ENCODE assay signal across 1 cellular context in the genomic region with DNA sequence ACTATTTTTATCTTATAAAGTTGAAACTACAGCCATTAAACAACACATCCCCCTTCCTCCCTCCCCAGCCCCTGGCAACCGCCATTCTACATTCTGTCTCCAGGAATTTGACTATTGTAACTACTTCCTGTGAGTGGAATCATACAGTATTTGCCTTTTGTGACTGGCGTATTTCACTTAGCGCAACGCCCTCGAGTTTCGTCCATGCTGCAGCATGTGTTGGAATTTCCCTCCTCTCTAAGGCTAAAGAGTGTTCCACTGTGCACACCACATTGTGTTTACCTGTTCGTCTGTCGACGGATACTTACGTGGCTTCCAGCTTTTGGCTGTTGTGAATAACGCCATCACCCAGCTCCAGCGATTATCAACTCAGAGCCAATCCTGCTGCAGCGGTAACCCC.
TF ChIP-seq lines count a peak whose summit lies in the region.

No MANE protein-coding gene starts in this region.

TF ChIP-seq in GM23338, 12 proteins besides CTCF, POLR2A, EP300 and RAD21:
- TF ChIP-seq, protein P1, sequence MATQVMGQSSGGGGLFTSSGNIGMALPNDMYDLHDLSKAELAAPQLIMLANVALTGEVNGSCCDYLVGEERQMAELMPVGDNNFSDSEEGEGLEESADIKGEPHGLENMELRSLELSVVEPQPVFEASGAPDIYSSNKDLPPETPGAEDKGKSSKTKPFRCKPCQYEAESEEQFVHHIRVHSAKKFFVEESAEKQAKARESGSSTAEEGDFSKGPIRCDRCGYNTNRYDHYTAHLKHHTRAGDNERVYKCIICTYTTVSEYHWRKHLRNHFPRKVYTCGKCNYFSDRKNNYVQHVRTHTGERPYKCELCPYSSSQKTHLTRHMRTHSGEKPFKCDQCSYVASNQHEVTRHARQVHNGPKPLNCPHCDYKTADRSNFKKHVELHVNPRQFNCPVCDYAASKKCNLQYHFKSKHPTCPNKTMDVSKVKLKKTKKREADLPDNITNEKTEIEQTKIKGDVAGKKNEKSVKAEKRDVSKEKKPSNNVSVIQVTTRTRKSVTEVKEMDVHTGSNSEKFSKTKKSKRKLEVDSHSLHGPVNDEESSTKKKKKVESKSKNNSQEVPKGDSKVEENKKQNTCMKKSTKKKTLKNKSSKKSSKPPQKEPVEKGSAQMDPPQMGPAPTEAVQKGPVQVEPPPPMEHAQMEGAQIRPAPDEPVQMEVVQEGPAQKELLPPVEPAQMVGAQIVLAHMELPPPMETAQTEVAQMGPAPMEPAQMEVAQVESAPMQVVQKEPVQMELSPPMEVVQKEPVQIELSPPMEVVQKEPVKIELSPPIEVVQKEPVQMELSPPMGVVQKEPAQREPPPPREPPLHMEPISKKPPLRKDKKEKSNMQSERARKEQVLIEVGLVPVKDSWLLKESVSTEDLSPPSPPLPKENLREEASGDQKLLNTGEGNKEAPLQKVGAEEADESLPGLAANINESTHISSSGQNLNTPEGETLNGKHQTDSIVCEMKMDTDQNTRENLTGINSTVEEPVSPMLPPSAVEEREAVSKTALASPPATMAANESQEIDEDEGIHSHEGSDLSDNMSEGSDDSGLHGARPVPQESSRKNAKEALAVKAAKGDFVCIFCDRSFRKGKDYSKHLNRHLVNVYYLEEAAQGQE (IDR thresholded peaks at IDR 0.05; ENCODE audit: unreplicated experiment), result no peak
- TF ChIP-seq EZH2 (IDR thresholded peaks at IDR 0.05; ENCODE audit: low read depth, unreplicated experiment) (no peak), POLR2AphosphoS5 (IDR thresholded peaks at IDR 0.05; ENCODE audit: low read depth) (no peak), STAT1 (IDR thresholded peaks at IDR 0.05; ENCODE audit: unreplicated experiment) (no peak), ZNF331 (CRISPR knock-in tag; IDR thresholded peaks at IDR 0.05; ENCODE audit: low read depth) (no peak), JUNB (IDR thresholded peaks at IDR 0.05; ENCODE audit: unreplicated experiment) (no peak), EZH2phosphoT487 (IDR thresholded peaks at IDR 0.05; ENCODE audit: unreplicated experiment) (no peak), CREB1 (CRISPR knock-in tag; IDR thresholded peaks at IDR 0.05; ENCODE audit: low read depth) (no peak), NANOG (IDR thresholded peaks at IDR 0.05; ENCODE audit: borderline replicate concordance) (no peak), ZNF114 (CRISPR knock-in tag; IDR thresholded peaks at IDR 0.05) (no peak)
- TF ChIP-seq, protein P2, sequence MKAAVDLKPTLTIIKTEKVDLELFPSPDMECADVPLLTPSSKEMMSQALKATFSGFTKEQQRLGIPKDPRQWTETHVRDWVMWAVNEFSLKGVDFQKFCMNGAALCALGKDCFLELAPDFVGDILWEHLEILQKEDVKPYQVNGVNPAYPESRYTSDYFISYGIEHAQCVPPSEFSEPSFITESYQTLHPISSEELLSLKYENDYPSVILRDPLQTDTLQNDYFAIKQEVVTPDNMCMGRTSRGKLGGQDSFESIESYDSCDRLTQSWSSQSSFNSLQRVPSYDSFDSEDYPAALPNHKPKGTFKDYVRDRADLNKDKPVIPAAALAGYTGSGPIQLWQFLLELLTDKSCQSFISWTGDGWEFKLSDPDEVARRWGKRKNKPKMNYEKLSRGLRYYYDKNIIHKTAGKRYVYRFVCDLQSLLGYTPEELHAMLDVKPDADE (IDR thresholded peaks at IDR 0.05), result no peak
- TF ChIP-seq, protein P3, sequence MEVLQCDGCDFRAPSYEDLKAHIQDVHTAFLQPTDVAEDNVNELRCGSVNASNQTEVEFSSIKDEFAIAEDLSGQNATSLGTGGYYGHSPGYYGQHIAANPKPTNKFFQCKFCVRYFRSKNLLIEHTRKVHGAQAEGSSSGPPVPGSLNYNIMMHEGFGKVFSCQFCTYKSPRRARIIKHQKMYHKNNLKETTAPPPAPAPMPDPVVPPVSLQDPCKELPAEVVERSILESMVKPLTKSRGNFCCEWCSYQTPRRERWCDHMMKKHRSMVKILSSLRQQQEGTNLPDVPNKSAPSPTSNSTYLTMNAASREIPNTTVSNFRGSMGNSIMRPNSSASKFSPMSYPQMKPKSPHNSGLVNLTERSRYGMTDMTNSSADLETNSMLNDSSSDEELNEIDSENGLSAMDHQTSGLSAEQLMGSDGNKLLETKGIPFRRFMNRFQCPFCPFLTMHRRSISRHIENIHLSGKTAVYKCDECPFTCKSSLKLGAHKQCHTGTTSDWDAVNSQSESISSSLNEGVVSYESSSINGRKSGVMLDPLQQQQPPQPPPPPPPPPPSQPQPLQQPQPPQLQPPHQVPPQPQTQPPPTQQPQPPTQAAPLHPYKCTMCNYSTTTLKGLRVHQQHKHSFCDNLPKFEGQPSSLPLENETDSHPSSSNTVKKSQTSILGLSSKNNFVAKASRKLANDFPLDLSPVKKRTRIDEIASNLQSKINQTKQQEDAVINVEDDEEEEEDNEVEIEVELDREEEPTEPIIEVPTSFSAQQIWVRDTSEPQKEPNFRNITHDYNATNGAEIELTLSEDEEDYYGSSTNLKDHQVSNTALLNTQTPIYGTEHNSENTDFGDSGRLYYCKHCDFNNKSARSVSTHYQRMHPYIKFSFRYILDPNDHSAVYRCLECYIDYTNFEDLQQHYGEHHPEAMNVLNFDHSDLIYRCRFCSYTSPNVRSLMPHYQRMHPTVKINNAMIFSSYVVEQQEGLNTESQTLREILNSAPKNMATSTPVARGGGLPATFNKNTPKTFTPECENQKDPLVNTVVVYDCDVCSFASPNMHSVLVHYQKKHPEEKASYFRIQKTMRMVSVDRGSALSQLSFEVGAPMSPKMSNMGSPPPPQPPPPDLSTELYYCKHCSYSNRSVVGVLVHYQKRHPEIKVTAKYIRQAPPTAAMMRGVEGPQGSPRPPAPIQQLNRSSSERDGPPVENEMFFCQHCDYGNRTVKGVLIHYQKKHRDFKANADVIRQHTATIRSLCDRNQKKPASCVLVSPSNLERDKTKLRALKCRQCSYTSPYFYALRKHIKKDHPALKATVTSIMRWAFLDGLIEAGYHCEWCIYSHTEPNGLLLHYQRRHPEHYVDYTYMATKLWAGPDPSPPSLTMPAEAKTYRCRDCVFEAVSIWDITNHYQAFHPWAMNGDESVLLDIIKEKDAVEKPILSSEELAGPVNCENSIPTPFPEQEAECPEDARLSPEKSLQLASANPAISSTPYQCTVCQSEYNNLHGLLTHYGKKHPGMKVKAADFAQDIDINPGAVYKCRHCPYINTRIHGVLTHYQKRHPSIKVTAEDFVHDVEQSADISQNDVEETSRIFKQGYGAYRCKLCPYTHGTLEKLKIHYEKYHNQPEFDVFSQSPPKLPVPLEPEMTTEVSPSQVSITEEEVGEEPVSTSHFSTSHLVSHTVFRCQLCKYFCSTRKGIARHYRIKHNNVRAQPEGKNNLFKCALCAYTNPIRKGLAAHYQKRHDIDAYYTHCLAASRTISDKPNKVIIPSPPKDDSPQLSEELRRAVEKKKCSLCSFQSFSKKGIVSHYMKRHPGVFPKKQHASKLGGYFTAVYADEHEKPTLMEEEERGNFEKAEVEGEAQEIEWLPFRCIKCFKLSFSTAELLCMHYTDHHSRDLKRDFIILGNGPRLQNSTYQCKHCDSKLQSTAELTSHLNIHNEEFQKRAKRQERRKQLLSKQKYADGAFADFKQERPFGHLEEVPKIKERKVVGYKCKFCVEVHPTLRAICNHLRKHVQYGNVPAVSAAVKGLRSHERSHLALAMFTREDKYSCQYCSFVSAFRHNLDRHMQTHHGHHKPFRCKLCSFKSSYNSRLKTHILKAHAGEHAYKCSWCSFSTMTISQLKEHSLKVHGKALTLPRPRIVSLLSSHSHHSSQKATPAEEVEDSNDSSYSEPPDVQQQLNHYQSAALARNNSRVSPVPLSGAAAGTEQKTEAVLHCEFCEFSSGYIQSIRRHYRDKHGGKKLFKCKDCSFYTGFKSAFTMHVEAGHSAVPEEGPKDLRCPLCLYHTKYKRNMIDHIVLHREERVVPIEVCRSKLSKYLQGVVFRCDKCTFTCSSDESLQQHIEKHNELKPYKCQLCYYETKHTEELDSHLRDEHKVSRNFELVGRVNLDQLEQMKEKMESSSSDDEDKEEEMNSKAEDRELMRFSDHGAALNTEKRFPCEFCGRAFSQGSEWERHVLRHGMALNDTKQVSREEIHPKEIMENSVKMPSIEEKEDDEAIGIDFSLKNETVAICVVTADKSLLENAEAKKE (CRISPR knock-in tag; IDR thresholded peaks at IDR 0.05), result no peak
TF ChIP-seq in GM23338: peak in this region for 0.
